Comparison of ENCODE assay signal across 8 cellular contexts in genomic region chr19:4575978-4576933, GRCh38. TPM values are rescaled to one million over a fixed set of nuclear protein-coding genes. Genes with fewer than 3 reads are reported as not detected.
DNase-seq lines count a peak whose midpoint lies in the region; ATAC-seq, FAIRE-seq and TF ChIP-seq lines count a peak whose summit lies in the region.

No MANE protein-coding gene starts in this region.

- no peak overlapping the region for H3K4me3 Mint-ChIP-seq in T-helper 2 cell treated with Interferon-gamma antibody and Interleukin-4, amounts not matched to agents 5 μg/mL and 100 μg/mL, for 36 hours

- H3K27me3 Mint-ChIP-seq in T-helper 2 cell treated with Interferon-gamma antibody and Interleukin-4, amounts not matched to agents 5 μg/mL and 100 μg/mL, for 36 hours (ENCODE audit: low read depth), result peaks cover 28% of the 10 kb centered on the region

- no peaks in the 10 kb centered on the region for H3K36me3 ChIP-seq in K562 (ENCODE audit: control insufficient read depth, insufficient read depth, low read length)

- no peak for TF ChIP-seq POLR2A in K562 (conservative IDR thresholded peaks at IDR 0.05)

- POLR2A ChIA-PET in K562 (lab: Yijun Ruan, JAX), result interaction anchor here (0.7 to 2.0 kb wide), 2 partner anchors 46 to 101 kb away, joined by 3 to 4 read pairs; no protein-coding TSS in a partner anchor

- ATAC-seq in K562 (peak; percentile 69), GM18870 (IDR thresholded peaks at IDR 0.05; ENCODE audit: unreplicated experiment) (no peak)

- no peak overlapping the region for H3K4me3 ChIP-seq in K562

- BruUV-seq in K562 (replicated peaks; lab: Mats Ljungman, UMichigan), result no TSS peak

- H2AFZ ChIP-seq in K562 (ENCODE audit: low read depth, low read length), result peak overlapping the region; percentile 38; the same call in 1 of the 2 replicates

- no peak overlapping the region for H3K9ac ChIP-seq in K562 (ENCODE audit: insufficient read depth in 1 of 2, low read depth in 2 of 2, low read length in 2 of 2)

- no peaks in the 10 kb centered on the region for H3K9me3 ChIP-seq in K562 (replicated peaks; ENCODE audit: control insufficient read depth, insufficient read depth, low read depth, low read length)

- no peaks in the 10 kb centered on the region for H3K27me3 ChIP-seq in K562 (ENCODE audit: control insufficient read depth in 2 of 2, insufficient read depth in 2 of 2, low read length in 2 of 2)

- H3K79me2 ChIP-seq in K562 (ENCODE audit: control insufficient read depth, insufficient read depth, low read length), result no peaks in the 10 kb centered on the region

- peak; percentile 44 to 71 for TF ChIP-seq RAD21 in K562 (CRISPR knock-in tag; conservative IDR thresholded peaks at IDR 0.05 in 1 of 2, IDR thresholded peaks at IDR 0.05 in 1 of 2)

- no peak for TF ChIP-seq EP300 in K562 (IDR thresholded peaks at IDR 0.05; ENCODE audit: low read length)

- H3K9me3 Mint-ChIP-seq in T-helper 2 cell treated with Interferon-gamma antibody and Interleukin-4, amounts not matched to agents 5 μg/mL and 100 μg/mL, for 36 hours, result no peaks in the 10 kb centered on the region

- intact Hi-C loops in K562 (cut with micrococcal nuclease), result loop anchor here (1.0 kb wide), 2 partner anchors 57 to 60 kb away; no protein-coding TSS in a partner anchor

- H3K4me2 ChIP-seq in K562 (ENCODE audit: insufficient read depth, low read length), result peak overlapping the region; percentile 35; the same call in 1 of the 2 replicates

- WGBS in K562 (ENCODE audit: insufficient coverage, low coverage, missing lambda C conversion rate), result 33% methylated on average over 17 of the region's 17 CpGs

- FAIRE-seq in K562 (lab: Jason Lieb, UNC), result peak; percentile 15

- CTCF ChIA-PET in K562 (lab: Yijun Ruan, JAX; ENCODE audit: low intra/inter-chr PET ratio), result interaction anchor here (0.6 to 3.6 kb wide), 3 partner anchors 57 to 227 kb away, joined by 3 to 25 read pairs (median 4); no protein-coding TSS in a partner anchor

- DNase-seq in ACHN (peak; percentile 71), GM19240 (ENCODE audit: insufficient read length, low spot score) (peak; percentile 65), K562 (ENCODE audit: extremely low read depth in 1 of 4, low spot score in 3 of 4) (peak; percentile 74 to 81 (median 78)), islet precursor cell (peak; percentile 83), COR-L47 (lab: John Stamatoyannopoulos, UW) (no peak)
- peak; percentile 37 for DNase-seq in T-helper 2 cell treated with Interferon-gamma antibody and Interleukin-4, amounts not matched to agents 5 μg/mL and 100 μg/mL, for 36 hours (ENCODE audit: low spot score)
- DNase-seq in stimulated activated CD4-positive, alpha-beta T cell treated with anti-CD3 and anti-CD28 coated beads, Interleukin-1b, Interleukin-23, amount 100 ng/mL, for 48 hours, result peak; percentile 70

- H3K4me1 ChIP-seq in K562 (replicated peaks in 1 of 2; ENCODE audit: control insufficient read depth in 2 of 2, insufficient read depth in 2 of 2, low read length in 2 of 2), result peaks cover 25 to 57% of the 10 kb centered on the region in 2 experiments

- H3K4me1 Mint-ChIP-seq in T-helper 2 cell treated with Interferon-gamma antibody and Interleukin-4, amounts not matched to agents 5 μg/mL and 100 μg/mL, for 36 hours (ENCODE audit: low read depth), result no peaks in the 10 kb centered on the region

- no peaks in the 10 kb centered on the region for H3K36me3 Mint-ChIP-seq in T-helper 2 cell treated with Interferon-gamma antibody and Interleukin-4, amounts not matched to agents 5 μg/mL and 100 μg/mL, for 36 hours (ENCODE audit: low read depth)

- TF ChIP-seq CTCF in K562 (IDR thresholded peaks at IDR 0.05 in 2 of 3, conservative IDR thresholded peaks at IDR 0.05 in 1 of 3; ENCODE audit: insufficient read depth in 2 of 3, low read depth in 1 of 3, low read length in 3 of 3), result peak; percentile 75 to 89 (median 76)

- no peak overlapping the region for H3K27ac Mint-ChIP-seq in T-helper 2 cell treated with Interferon-gamma antibody and Interleukin-4, amounts not matched to agents 5 μg/mL and 100 μg/mL, for 36 hours

- H3K27ac ChIP-seq in K562 (ENCODE audit: extremely low read depth, low read depth, low read length), result peak overlapping the region; percentile 54; the same call in 1 of the 3 replicates

- in situ Hi-C loops in ACHN (cut with HindIII; ENCODE audit: low pct_ligation_motif_present, low pct_unique_long_range_greater_than_20kb, low sequenced_read_pairs), result no loop called here
- in situ Hi-C loops in K562 (cut with MboI), result loop anchor here (5.0 to 10.0 kb wide), 2 partner anchors 61 to 219 kb away; partner anchors contain the start of genes FEM1A and TNFAIP8L1

- no peaks in the 10 kb centered on the region for H3K9me1 ChIP-seq in K562 (ENCODE audit: control insufficient read depth, insufficient read depth, low read length)

- H4K20me1 ChIP-seq in K562 (replicated peaks; ENCODE audit: control insufficient read depth, insufficient read depth, low read length), result peaks cover 4% of the 10 kb centered on the region

RNA-seq across cellular contexts. Expression of gene SEMA6B, which starts 16.8 kb away (rescaled TPM):
- 3.4 and 12.9 TPM in 2 replicates for total RNA-seq in K562 (2011; cell fraction: chromatin; rRNA removed; ENCODE audit: low replicate concordance)
- 12.9 and 13.2 TPM in 2 replicates for total RNA-seq in K562 (2011; cell fraction: nucleolus; rRNA removed)
- 9.3 and 10.5 TPM in 2 replicates for total RNA-seq in K562 (2011; cell fraction: nucleoplasm; rRNA removed)
- total RNA-seq in K562 (2014; rRNA removed) (2.5 and 2.7 TPM in 2 replicates), K562 (2014; rRNA removed; fragmentation: Illumina TruSeq; extraction: Trizol) (0.57 and 0.65 TPM in 2 replicates), K562 (2015; rRNA removed; fragmentation: Illumina TruSeq; extraction: Trizol) (0.83 and 1.1 TPM in 2 replicates), K562 (2021) (3.7 and 4.6 TPM in 2 replicates)
- polyA plus RNA-seq in K562 (2011; rRNA removed) (2.6 and 4.9 TPM in 2 replicates), K562 (2014; fragmentation: Illumina TruSeq; extraction: Trizol) (1.4 and 2.7 TPM in 2 replicates), K562 (2014; fragmentation: Nextera tagmentation; extraction: Ambion mirVana) (not detected), K562 (2014; rRNA removed) (1.7 and 3.8 TPM in 2 replicates)
- 6.8 and 8.8 TPM in 2 replicates for polyA plus RNA-seq in K562 (2011; cell fraction: cytosol; rRNA removed)
- polyA plus RNA-seq in K562 (2011; cell fraction: nucleus; rRNA removed), result 7.2 and 8.1 TPM in 2 replicates
- polyA plus RNA-seq in K562 (2012), result 1.3 and 1.6 TPM in 2 replicates
- 5.1 and 7.6 TPM in 2 replicates for polyA minus RNA-seq in K562 (2011; rRNA and poly(A)+ RNA removed)
- polyA minus RNA-seq in K562 (2011; cell fraction: cytosol; rRNA and poly(A)+ RNA removed), result 9.4 and 13.2 TPM in 2 replicates
- polyA minus RNA-seq in K562 (2011; cell fraction: nucleus; rRNA and poly(A)+ RNA removed), result 4.4 and 7.0 TPM in 2 replicates

RNA-seq across cellular contexts. Expression of gene LRG1, which starts 36.4 kb away (rescaled TPM):
- 5.0 and 14.6 TPM in 2 replicates for total RNA-seq in K562 (2011; cell fraction: chromatin; rRNA removed; ENCODE audit: low replicate concordance)
- 18.2 and 23.3 TPM in 2 replicates for total RNA-seq in K562 (2011; cell fraction: nucleolus; rRNA removed)
- 12.4 and 14.4 TPM in 2 replicates for total RNA-seq in K562 (2011; cell fraction: nucleoplasm; rRNA removed)
- total RNA-seq in K562 (2014; rRNA removed) (8.4 and 10.6 TPM in 2 replicates), K562 (2014; rRNA removed; fragmentation: Illumina TruSeq; extraction: Trizol) (3.8 and 4.6 TPM in 2 replicates), K562 (2015; rRNA removed; fragmentation: Illumina TruSeq; extraction: Trizol) (9.4 and 9.5 TPM in 2 replicates), K562 (2021) (11.5 and 11.7 TPM in 2 replicates)
- polyA plus RNA-seq in K562 (2011; rRNA removed) (10.9 and 11.9 TPM in 2 replicates), K562 (2014; fragmentation: Illumina TruSeq; extraction: Trizol) (8.7 and 12.6 TPM in 2 replicates), K562 (2014; fragmentation: Nextera tagmentation; extraction: Ambion mirVana) (1 to 10 TPM; 1.5 to 5.1 TPM), K562 (2014; rRNA removed) (11.9 and 12.3 TPM in 2 replicates)
- polyA plus RNA-seq in K562 (2011; cell fraction: cytosol; rRNA removed), result 15.4 and 23.9 TPM in 2 replicates
- polyA plus RNA-seq in K562 (2011; cell fraction: nucleus; rRNA removed), result 2.7 and 3.4 TPM in 2 replicates
- 9.0 and 20.7 TPM in 2 replicates for polyA plus RNA-seq in K562 (2012)
- polyA minus RNA-seq in K562 (2011; rRNA and poly(A)+ RNA removed), result 3.2 and 3.6 TPM in 2 replicates
- 6.2 and 7.6 TPM in 2 replicates for polyA minus RNA-seq in K562 (2011; cell fraction: cytosol; rRNA and poly(A)+ RNA removed)
- polyA minus RNA-seq in K562 (2011; cell fraction: nucleus; rRNA and poly(A)+ RNA removed), result 1.2 and 2.6 TPM in 2 replicates

RNA-seq across cellular contexts. Expression of gene PLIN5, which starts 41.2 kb away (rescaled TPM):
- total RNA-seq in K562 (2011; cell fraction: chromatin; rRNA removed; ENCODE audit: low replicate concordance), result 8.0 and 24.6 TPM in 2 replicates
- total RNA-seq in K562 (2011; cell fraction: nucleolus; rRNA removed), result 11.3 and 12.8 TPM in 2 replicates
- total RNA-seq in K562 (2011; cell fraction: nucleoplasm; rRNA removed), result 10.8 and 12.9 TPM in 2 replicates
- 0.50 and 0.86 TPM in 2 replicates for total RNA-seq in K562 (2014; rRNA removed)
- total RNA-seq in K562 (2014; rRNA removed; fragmentation: Illumina TruSeq; extraction: Trizol), result 0.15 and 0.26 TPM in 2 replicates
- 0.07 TPM in 1 of 2 replicates, not detected in the other for total RNA-seq in K562 (2015; rRNA removed; fragmentation: Illumina TruSeq; extraction: Trizol)
- total RNA-seq in K562 (2021), result 1.3 TPM in 2 replicates
- 1.3 and 1.6 TPM in 2 replicates for polyA plus RNA-seq in K562 (2011; rRNA removed)
- 1.0 and 1.3 TPM in 2 replicates for polyA plus RNA-seq in K562 (2011; cell fraction: cytosol; rRNA removed)
- 3.6 and 9.2 TPM in 2 replicates for polyA plus RNA-seq in K562 (2011; cell fraction: nucleus; rRNA removed)
- 0.50 and 0.51 TPM in 2 replicates for polyA plus RNA-seq in K562 (2012)
- polyA plus RNA-seq in K562 (2014; fragmentation: Illumina TruSeq; extraction: Trizol), result 0.54 and 0.62 TPM in 2 replicates
- under 1 TPM; 0.04 TPM for polyA plus RNA-seq in K562 (2014; fragmentation: Nextera tagmentation; extraction: Ambion mirVana)
- 0.85 and 0.94 TPM in 2 replicates for polyA plus RNA-seq in K562 (2014; rRNA removed)
- polyA minus RNA-seq in K562 (2011; rRNA and poly(A)+ RNA removed), result 0.81 and 1.5 TPM in 2 replicates
- polyA minus RNA-seq in K562 (2011; cell fraction: cytosol; rRNA and poly(A)+ RNA removed), result 0.95 TPM in 1 of 2 replicates, not detected in the other
- polyA minus RNA-seq in K562 (2011; cell fraction: nucleus; rRNA and poly(A)+ RNA removed), result 2.0 and 2.8 TPM in 2 replicates

RNA-seq across cellular contexts. Expression of gene PLIN4, which starts 58.0 kb away (rescaled TPM):
- 1.0 and 3.0 TPM in 2 replicates for total RNA-seq in K562 (2011; cell fraction: chromatin; rRNA removed; ENCODE audit: low replicate concordance)
- 0.92 and 1.2 TPM in 2 replicates for total RNA-seq in K562 (2011; cell fraction: nucleolus; rRNA removed)
- 0.53 and 0.81 TPM in 2 replicates for total RNA-seq in K562 (2011; cell fraction: nucleoplasm; rRNA removed)
- total RNA-seq in K562 (2014; rRNA removed) (0.08 and 0.14 TPM in 2 replicates), K562 (2014; rRNA removed; fragmentation: Illumina TruSeq; extraction: Trizol) (0.04 TPM in 1 of 2 replicates, not detected in the other), K562 (2015; rRNA removed; fragmentation: Illumina TruSeq; extraction: Trizol) (0.04 TPM in 1 of 2 replicates, not detected in the other), K562 (2021) (0.09 TPM in 2 replicates)
- polyA plus RNA-seq in K562 (2011; rRNA removed) (0.06 and 0.12 TPM in 2 replicates), K562 (2014; fragmentation: Illumina TruSeq; extraction: Trizol) (0.04 and 0.08 TPM in 2 replicates), K562 (2014; fragmentation: Nextera tagmentation; extraction: Ambion mirVana) (not detected), K562 (2014; rRNA removed) (0.07 and 0.16 TPM in 2 replicates)
- 0.06 and 0.15 TPM in 2 replicates for polyA plus RNA-seq in K562 (2011; cell fraction: cytosol; rRNA removed)
- polyA plus RNA-seq in K562 (2011; cell fraction: nucleus; rRNA removed), result 0.41 and 0.92 TPM in 2 replicates
- polyA plus RNA-seq in K562 (2012), result 0.10 and 0.17 TPM in 2 replicates
- 0.07 TPM in 1 of 2 replicates, not detected in the other for polyA minus RNA-seq in K562 (2011; rRNA and poly(A)+ RNA removed)
- polyA minus RNA-seq in K562 (2011; cell fraction: cytosol; rRNA and poly(A)+ RNA removed), result not detected in 2 replicates
- 0.11 and 0.13 TPM in 2 replicates for polyA minus RNA-seq in K562 (2011; cell fraction: nucleus; rRNA and poly(A)+ RNA removed)
